In genomic region chr6:15444881-15445280, GRCh38 we compare ENCODE assay signal across 12 cellular contexts.
DNase-seq lines count a peak whose midpoint lies in the region; TF ChIP-seq lines count a peak whose summit lies in the region.
"Had no signal": no experiment of that assay in that cellular context is flagged by ENCODE, and none has a peak within 500 bp of the region (broad histone marks: within the 10 kb centered on the region; RNA-seq: fewer than 3 reads in every experiment).

No MANE protein-coding gene starts in this region.

- intact Hi-C loops in uterus (cut with DNase I; ENCODE audit: low total_unique reads): no loop called here

- H3K36me3 ChIP-seq in hepatocyte (replicated peaks; ENCODE audit: insufficient read depth, low read depth) (no peaks in the 10 kb centered on the region), uterus (no peaks in the 10 kb centered on the region)
- H3K36me3 ChIP-seq: breast epithelium, gastroesophageal sphincter had no signal

- H2AFZ ChIP-seq in hepatocyte: no peak overlapping the region

- H3K27ac ChIP-seq in hepatocyte (no peak overlapping the region), uterus (no peak overlapping the region)
- H3K27ac ChIP-seq: breast epithelium, gastroesophageal sphincter had no signal

- TF ChIP-seq CTCF in GM10266 (IDR thresholded peaks at IDR 0.05; ENCODE audit: control insufficient read depth, insufficient read depth, low read depth, missing control alignments): peak; percentile 20
- peak; percentile 11 for TF ChIP-seq CTCF in hepatocyte (IDR thresholded peaks at IDR 0.05; ENCODE audit: poor library complexity)
- no peak for TF ChIP-seq CTCF in uterus (IDR thresholded peaks at IDR 0.05)

- H3K4me3 ChIP-seq in hepatocyte (no peak overlapping the region), uterus (no peak overlapping the region)
- H3K4me3 ChIP-seq: breast epithelium, gastroesophageal sphincter had no signal

- H3K79me2 ChIP-seq in hepatocyte: peaks cover 61% of the 10 kb centered on the region

- no peaks in the 10 kb centered on the region for H3K9me3 ChIP-seq in hepatocyte (ENCODE audit: low read depth)
- no peaks in the 10 kb centered on the region for H3K9me3 ChIP-seq in uterus
- H3K9me3 ChIP-seq: breast epithelium, gastroesophageal sphincter had no signal

- H3K27me3 ChIP-seq in hepatocyte (no peaks in the 10 kb centered on the region), uterus (no peaks in the 10 kb centered on the region)
- H3K27me3 ChIP-seq: breast epithelium, gastroesophageal sphincter had no signal

- H3K4me1 ChIP-seq in hepatocyte (ENCODE audit: insufficient read depth) (no peaks in the 10 kb centered on the region), uterus (no peaks in the 10 kb centered on the region)
- H3K4me1 ChIP-seq: breast epithelium had no signal

- in situ Hi-C loops in ACHN (cut with HindIII; ENCODE audit: low pct_ligation_motif_present, low pct_unique_long_range_greater_than_20kb, low sequenced_read_pairs): no loop called here

- 70% methylated on average over 3 of the region's 3 CpGs for WGBS in hepatocyte (ENCODE audit: low lambda C conversion rate, missing lambda C conversion rate)

- peak; percentile 8 for DNase-seq in ACHN
- no peak for DNase-seq in GM10266 (ENCODE audit: extremely low spot score)
- peak; percentile 25 for DNase-seq in NCI-H748 treated with DMSO at 0.1 percent for 48 hours (lab: John Stamatoyannopoulos, UW)
- DNase-seq in hepatocyte (ENCODE audit: low spot score): no peak
- DNase-seq in HuH-7.5 (ENCODE audit: low spot score): no peak
- DNase-seq in uterus: no peak
- DNase-seq in activated CD4-positive, CD25-positive, alpha-beta regulatory T cell treated with anti-CD3 and anti-CD28 coated beads, Interleukin-2, amount 50 U/mL, for 72 hours: no peak
- DNase-seq in stimulated activated CD4-positive, alpha-beta T cell treated with anti-CD3 and anti-CD28 coated beads, Interleukin-4, amount 100 ng/mL, for 4 hours: no peak
- DNase-seq: activated B cell treated with CpG ODN at 0.5 μM for 24 hours, GDM1 had no signal

- TF ChIP-seq POLR2A in uterus (IDR thresholded peaks at IDR 0.05): no peak

- H3K4me2 ChIP-seq in hepatocyte: peak overlapping the region; percentile 60

- H4K20me1 ChIP-seq in hepatocyte (ENCODE audit: insufficient read depth, poor library complexity, severe bottlenecking): peaks cover 15% of the 10 kb centered on the region

- H3K9me2 ChIP-seq in hepatocyte (replicated peaks; ENCODE audit: insufficient read depth): no peaks in the 10 kb centered on the region

Comparison
In these comparisons a context has a peak if more than half of its experiments do, and no peak if none do; other contexts are left out.
1. DNase-seq: peak in ACHN (single experiment) and NCI-H748 treated with DMSO at 0.1 percent for 48 hours (single experiment); none in GM10266 (single experiment), hepatocyte (single experiment), HuH-7.5 (single experiment), uterus (0 of 2), activated CD4-positive, CD25-positive, alpha-beta regulatory T cell treated with anti-CD3 and anti-CD28 coated beads, Interleukin-2, amount 50 U/mL, for 72 hours (single experiment) and stimulated activated CD4-positive, alpha-beta T cell treated with anti-CD3 and anti-CD28 coated beads, Interleukin-4, amount 100 ng/mL, for 4 hours (0 of 2).
2. CTCF ChIP-seq: peak in GM10266 (single experiment) and hepatocyte (single experiment); none in uterus (0 of 4).